Comparison of ENCODE assay signal across 11 cellular contexts in genomic region chr2:232419245-232420072, GRCh38. TPM values are rescaled to one million over a fixed set of nuclear protein-coding genes. Genes with fewer than 3 reads are reported as not detected.
DNase-seq lines count a peak whose midpoint lies in the region; ATAC-seq and TF ChIP-seq lines count a peak whose summit lies in the region.
"Had no signal": no experiment of that assay in that cellular context is flagged by ENCODE, and none has a peak within 500 bp of the region (broad histone marks: within the 10 kb centered on the region; RNA-seq: fewer than 3 reads in every experiment).

No MANE protein-coding gene starts in this region.

- peak; percentile 33 for DNase-seq in stimulated activated CD4-positive, alpha-beta T cell treated with anti-CD3 and anti-CD28 coated beads, Interleukin-15, amount 100 ng/mL, for 24 hours
- DNase-seq in stimulated activated CD4-positive, alpha-beta T cell treated with anti-CD3 and anti-CD28 coated beads, Interleukin-4, amount 100 ng/mL, for 1 hour, result no peak
- no peak for DNase-seq in stimulated activated naive CD4-positive, alpha-beta T cell treated with Interleukin-2 at 50 U/mL for 16 hours (lab: John Stamatoyannopoulos, UW)
- DNase-seq in glomerular visceral epithelial cell (ENCODE audit: extremely low spot score), result no peak
- DNase-seq: hippocampal formation, NCI-H2107, T-helper 2 cell had no signal

- no peaks in the 10 kb centered on the region for H3K36me3 ChIP-seq in ectodermal cell (ENCODE audit: control insufficient read depth, insufficient read depth, low read length)

- H3K9me3 ChIP-seq in ectodermal cell (ENCODE audit: control insufficient read depth, low read length), result no peaks in the 10 kb centered on the region

- peak overlapping the region; percentile 30 for H3K4me3 ChIP-seq in ectodermal cell (ENCODE audit: insufficient read depth, low read depth, low read length)

- peak overlapping the region; percentile 62 to 79 (median 69) for H3K4me3 Mint-ChIP-seq in nephron

- peaks cover 10% of the 10 kb centered on the region for H3K4me1 Mint-ChIP-seq in nephron

- H3K9me3 Mint-ChIP-seq in nephron, result peaks cover 23% of the 10 kb centered on the region

- H3K27me3 ChIP-seq in ectodermal cell (ENCODE audit: control insufficient read depth, insufficient read depth, low read length, poor library complexity, severe bottlenecking), result peaks cover 79% of the 10 kb centered on the region

- 2% methylated on average over 79 of the region's 79 CpGs for WGBS in ectodermal cell, 2 experiments

- H3K27ac ChIP-seq in ectodermal cell (ENCODE audit: insufficient read depth, low read depth, low read length, poor library complexity, severe bottlenecking), result no peak overlapping the region

- no peak overlapping the region for H3K27ac Mint-ChIP-seq in nephron

- TF ChIP-seq CTCF in nephron (IDR thresholded peaks at IDR 0.05; ENCODE audit: unreplicated experiment in 3 of 3), result no peak

- H3K27me3 Mint-ChIP-seq in nephron (ENCODE audit: low read depth), result peaks cover 95% of the 10 kb centered on the region

- ATAC-seq in activated CD4-positive, CD25-positive, alpha-beta regulatory T cell treated with anti-CD3 and anti-CD28 coated beads, Interleukin-2, amount 50 U/mL, for 24 hours, result no peak
- no peak for ATAC-seq in GM21528 (IDR thresholded peaks at IDR 0.05; ENCODE audit: low FRiP score, unreplicated experiment)

- H3K4me1 ChIP-seq in ectodermal cell (ENCODE audit: control insufficient read depth, insufficient read depth, low read length), result peaks cover 7% of the 10 kb centered on the region

- H3K36me3 Mint-ChIP-seq in nephron (ENCODE audit: low read depth), result peaks cover 8% of the 10 kb centered on the region

RNA-seq across cellular contexts. Expression of gene ALPG, which starts 12.8 kb away (rescaled TPM):
- not detected for polyA plus RNA-seq in ectodermal cell (2013, experiment 1 of 4)
- not detected for polyA plus RNA-seq in ectodermal cell (2013, experiment 2 of 4)
- not detected for polyA plus RNA-seq in ectodermal cell (2013, experiment 3 of 4)
- polyA plus RNA-seq in ectodermal cell (2013, experiment 4 of 4), result not detected

RNA-seq across cellular contexts. Expression of gene ALPI, which starts 36.5 kb away (rescaled TPM):
- polyA plus RNA-seq in ectodermal cell (2013, experiment 1 of 4), result not detected
- polyA plus RNA-seq in ectodermal cell (2013, experiment 2 of 4), result not detected
- polyA plus RNA-seq in ectodermal cell (2013, experiment 3 of 4), result not detected
- not detected for polyA plus RNA-seq in ectodermal cell (2013, experiment 4 of 4)

RNA-seq across cellular contexts. Expression of gene ALPP, which starts 40.9 kb away (rescaled TPM):
- polyA plus RNA-seq in ectodermal cell (2013, experiment 1 of 4), result not detected
- polyA plus RNA-seq in ectodermal cell (2013, experiment 2 of 4), result not detected
- not detected for polyA plus RNA-seq in ectodermal cell (2013, experiment 3 of 4)
- polyA plus RNA-seq in ectodermal cell (2013, experiment 4 of 4), result not detected
